ENCODE assay signal across 23 cellular contexts in the genomic region with DNA sequence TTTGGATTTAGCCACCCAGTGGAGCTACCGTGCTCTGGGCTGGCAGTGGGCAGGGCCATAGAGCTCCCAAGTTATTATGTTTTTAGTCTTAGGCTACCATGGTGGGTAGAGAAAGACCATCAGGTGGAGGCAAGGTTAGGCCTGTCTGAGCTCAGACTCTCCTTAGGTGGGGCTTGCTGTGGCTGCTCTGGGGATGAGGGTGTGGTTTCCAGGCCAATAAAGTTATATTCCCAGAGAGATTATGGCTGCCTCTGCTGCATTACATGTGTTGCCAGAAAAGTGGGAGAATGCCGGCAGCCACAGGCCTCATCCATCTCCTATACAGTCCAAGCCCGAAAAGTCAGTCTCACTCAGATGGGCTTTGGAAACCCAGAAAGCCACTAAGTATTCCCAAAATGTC. TPM values are rescaled to one million over a fixed set of nuclear protein-coding genes. Genes with fewer than 3 reads are reported as not detected.
A peak's percentile ranks its signal among the peaks of the same experiment; 100 is the strongest.
DNase-seq lines count a peak whose midpoint lies in the region; ATAC-seq and TF ChIP-seq lines count a peak whose summit lies in the region.
"Had no signal": no experiment of that assay in that cellular context is flagged by ENCODE, and none has a peak within 500 bp of the region (broad histone marks: within the 10 kb centered on the region; RNA-seq: fewer than 3 reads in every experiment).

No MANE protein-coding gene starts in this region.

- H2BK15ac ChIP-seq in mesenchymal stem cell (ENCODE audit: low read depth, poor library complexity, severe bottlenecking), result no peak overlapping the region

- H3K9ac ChIP-seq in BLaER1 treated with 17β-estradiol and CSF1 and Interleukin-3, amounts not matched to agents 10 nM and 100 nM, result no peak overlapping the region
- H3K9ac ChIP-seq in mesenchymal stem cell (ENCODE audit: low read length) (no peak overlapping the region), neural progenitor cell (no peak overlapping the region)

- H4K91ac ChIP-seq in mesenchymal stem cell (ENCODE audit: low read length), result no peak overlapping the region

- DNase-seq in mesenchymal stem cell (no peak), neural progenitor cell (ENCODE audit: low spot score) (no peak), D341Med (ENCODE audit: low spot score) (no peak)
- no peak for DNase-seq in effector CD4-positive, alpha-beta T cell
- DNase-seq: 8988T; ACHN; AML-193; BE2C; Caco-2; CD4-positive, CD25-positive, alpha-beta regulatory T cell; CD8-positive, alpha-beta T cell; DMS 273 treated with DMSO at 0.1 percent for 48 hours; DMS79; EL; GDM1; GOT3; HFFc6 had no signal

- H3K36me3 ChIP-seq in BLaER1 treated with 17β-estradiol and CSF1 and Interleukin-3, amounts not matched to agents 10 nM and 100 nM, result no peaks in the 10 kb centered on the region
- H3K36me3 ChIP-seq in mesenchymal stem cell (ENCODE audit: control insufficient read depth in 1 of 2, insufficient read depth in 2 of 2, low read depth in 1 of 2, low read length in 2 of 2) (no peaks in the 10 kb centered on the region), neural progenitor cell (no peaks in the 10 kb centered on the region)
- H3K36me3 ChIP-seq: BE2C, HAP-1 had no signal

- H2BK120ac ChIP-seq in mesenchymal stem cell (ENCODE audit: low read depth, low read length), result no peak overlapping the region

- peaks cover 3% of the 10 kb centered on the region for H3K27me3 Mint-ChIP-seq in neural progenitor cell (ENCODE audit: insufficient read depth, low read depth)

- H3K18ac ChIP-seq in mesenchymal stem cell (ENCODE audit: low read depth in 1 of 2, low read length in 2 of 2), result no peak overlapping the region

- WGBS in mesenchymal stem cell, result 90% methylated on average over 3 of the region's 3 CpGs

- H3K27me3 ChIP-seq in BLaER1 treated with 17β-estradiol and CSF1 and Interleukin-3, amounts not matched to agents 10 nM and 100 nM, result no peaks in the 10 kb centered on the region
- H3K27me3 ChIP-seq in mesenchymal stem cell (ENCODE audit: control insufficient read depth in 1 of 2, insufficient read depth in 1 of 2, low read length in 2 of 2) (no peaks in the 10 kb centered on the region), neural progenitor cell (no peaks in the 10 kb centered on the region)
- H3K27me3 ChIP-seq: BE2C had no signal

- H3K14ac ChIP-seq in mesenchymal stem cell (ENCODE audit: low read length in 2 of 2), result no peak overlapping the region

- no peak overlapping the region for H2BK5ac ChIP-seq in mesenchymal stem cell (ENCODE audit: low read depth, low read length, poor library complexity, severe bottlenecking)

- no peak overlapping the region for H3K23ac ChIP-seq in mesenchymal stem cell (ENCODE audit: low read length in 2 of 2)

- H3K9me3 ChIP-seq in BLaER1 treated with 17β-estradiol and CSF1 and Interleukin-3, amounts not matched to agents 10 nM and 100 nM (replicated peaks in 1 of 11), result peaks cover 6 to 29% (median 12%) of the 10 kb centered on the region in 11 experiments
- H3K9me3 ChIP-seq in mesenchymal stem cell (ENCODE audit: control insufficient read depth, low read length) (peaks cover 11% of the 10 kb centered on the region), neural progenitor cell (ENCODE audit: low read depth) (no peaks in the 10 kb centered on the region)
- H3K9me3 ChIP-seq: BE2C had no signal

- H4K20me1 ChIP-seq in BLaER1 treated with 17β-estradiol and CSF1 and Interleukin-3, amounts not matched to agents 10 nM and 100 nM, result no peaks in the 10 kb centered on the region
- no peaks in the 10 kb centered on the region for H4K20me1 ChIP-seq in neural progenitor cell (ENCODE audit: low read depth)

- H3K27ac ChIP-seq in BLaER1 treated with 17β-estradiol and CSF1 and Interleukin-3, amounts not matched to agents 10 nM and 100 nM, result no peak overlapping the region
- H3K27ac ChIP-seq in mesenchymal stem cell (ENCODE audit: low read length, poor library complexity, severe bottlenecking) (no peak overlapping the region), neural progenitor cell (no peak overlapping the region)
- H3K27ac ChIP-seq: A549, C4-2B had no signal

- no peak overlapping the region for H3K4ac ChIP-seq in mesenchymal stem cell (ENCODE audit: low read depth in 1 of 2, low read length in 2 of 2)

- H4K8ac ChIP-seq in mesenchymal stem cell (ENCODE audit: low read length), result no peak overlapping the region

- TF ChIP-seq CTCF in neural progenitor cell (IDR thresholded peaks at IDR 0.05), result no peak

- no peaks in the 10 kb centered on the region for H3F3A ChIP-seq in neural progenitor cell (ENCODE audit: low read depth)

- H3K4me1 ChIP-seq in BLaER1 treated with 17β-estradiol and CSF1 and Interleukin-3, amounts not matched to agents 10 nM and 100 nM, result peaks cover 0 to 8% (median 6%) of the 10 kb centered on the region in 10 experiments; a peak in 10 of 20 replicates
- H3K4me1 ChIP-seq in mesenchymal stem cell (ENCODE audit: control insufficient read depth, insufficient read depth, low read depth, low read length) (peaks cover 2% of the 10 kb centered on the region), neural progenitor cell (no peaks in the 10 kb centered on the region)
- H3K4me1 ChIP-seq: BE2C had no signal

- H3K4me3 ChIP-seq in BLaER1 treated with 17β-estradiol and CSF1 and Interleukin-3, amounts not matched to agents 10 nM and 100 nM, result no peak overlapping the region
- no peak overlapping the region for H3K4me3 ChIP-seq in mesenchymal stem cell (ENCODE audit: insufficient read depth in 1 of 2, low read depth in 1 of 2, low read length in 2 of 2)
- H3K4me3 ChIP-seq in neural progenitor cell, result no peak overlapping the region
- H3K4me3 ChIP-seq: A549, GM12878, HAP-1 had no signal

- H2AK5ac ChIP-seq in mesenchymal stem cell (ENCODE audit: low read length, severe bottlenecking), result peak overlapping the region; percentile 73

- ATAC-seq in GM21717 (IDR thresholded peaks at IDR 0.05; ENCODE audit: unreplicated experiment), result no peak
- ATAC-seq: A549; CD8-positive, alpha-beta T cell; GM12878 had no signal

- no peak overlapping the region for H2BK12ac ChIP-seq in mesenchymal stem cell (ENCODE audit: low read length in 2 of 2)

- H3K4me2 ChIP-seq in BLaER1 treated with 17β-estradiol and CSF1 and Interleukin-3, amounts not matched to agents 10 nM and 100 nM, result peak overlapping the region in 8 of 11 experiments; percentile 23 to 59 (median 44); a peak in 14 of 22 replicates
- no peak overlapping the region for H3K4me2 ChIP-seq in mesenchymal stem cell (ENCODE audit: low read length, poor library complexity, severe bottlenecking)
- H3K4me2 ChIP-seq in neural progenitor cell, result no peak overlapping the region
- H3K4me2 ChIP-seq: A549 had no signal

- H3K79me2 ChIP-seq in neural progenitor cell (ENCODE audit: low read depth), result no peaks in the 10 kb centered on the region

- peaks cover 11% of the 10 kb centered on the region for H3K9me3 Mint-ChIP-seq in neural progenitor cell

- H3K79me1 ChIP-seq in mesenchymal stem cell (replicated peaks; ENCODE audit: low read length, poor library complexity, severe bottlenecking), result no peaks in the 10 kb centered on the region

- H2AFZ ChIP-seq in mesenchymal stem cell (ENCODE audit: low read depth, low read length), result peak overlapping the region; percentile 3
- peak overlapping the region; percentile 20 for H2AFZ ChIP-seq in neural progenitor cell (replicated peaks)

- no peak overlapping the region for H3K27ac Mint-ChIP-seq in neural progenitor cell
- H3K27ac Mint-ChIP-seq: CD4-positive, CD25-positive, alpha-beta regulatory T cell; CD8-positive, alpha-beta T cell; HFFc6 had no signal

- H3K4me1 Mint-ChIP-seq in neural progenitor cell, result no peaks in the 10 kb centered on the region
- H3K4me1 Mint-ChIP-seq: CD4-positive, CD25-positive, alpha-beta regulatory T cell had no signal

- no peak overlapping the region for H3K4me3 Mint-ChIP-seq in neural progenitor cell
- H3K4me3 Mint-ChIP-seq: CD4-positive, CD25-positive, alpha-beta regulatory T cell; CD8-positive, alpha-beta T cell; HFFc6 had no signal

- no peaks in the 10 kb centered on the region for H3K36me3 Mint-ChIP-seq in neural progenitor cell
- H3K36me3 Mint-ChIP-seq: CD4-positive, CD25-positive, alpha-beta regulatory T cell; CD8-positive, alpha-beta T cell had no signal

RNA-seq across cellular contexts. Expression of a gene that starts 34.2 kb away (rescaled TPM):
- 0.50 TPM for polyA plus RNA-seq in mesenchymal stem cell (2013, experiment 1 of 2)
- 0.37 TPM for polyA plus RNA-seq in mesenchymal stem cell (2013, experiment 2 of 2)
- total RNA-seq in neural progenitor cell (ENCODE audit: low replicate concordance), result 40.7 and 45.4 TPM in 2 replicates
- total RNA-seq: CD4-positive, CD25-positive, alpha-beta regulatory T cell; GM12878; HFFc6 had no signal
- polyA plus RNA-seq: CD4-positive, CD25-positive, alpha-beta regulatory T cell had no signal

Comparison
In these comparisons a context has a peak if more than half of its experiments do, and no peak if none do; other contexts are left out.
1. H3K4me2 ChIP-seq: peak in BLaER1 treated with 17β-estradiol and CSF1 and Interleukin-3, amounts not matched to agents 10 nM and 100 nM (8 of 11); none in mesenchymal stem cell (single experiment) and neural progenitor cell (single experiment).